In the genomic region with DNA sequence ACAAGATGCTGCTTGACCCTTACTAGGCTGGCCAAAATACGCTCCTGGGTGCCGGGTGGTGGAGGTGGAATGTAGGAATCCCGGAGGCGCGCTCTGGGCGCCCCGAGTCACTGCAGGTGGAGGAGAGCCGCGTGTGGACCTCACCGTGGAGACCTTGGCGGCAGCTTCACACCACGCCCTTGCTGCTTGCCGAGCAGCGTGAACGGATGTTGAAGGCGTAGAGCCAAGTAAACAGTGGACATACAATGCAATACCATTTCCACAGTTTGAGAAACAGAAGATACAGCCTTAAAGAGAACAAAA, we compare ENCODE assay signal across 8 cellular contexts. TPM values are rescaled to one million over a fixed set of nuclear protein-coding genes. Genes with fewer than 3 reads are reported as not detected.
A peak's percentile ranks its signal among the peaks of the same experiment; 100 is the strongest.
DNase-seq lines count a peak whose midpoint lies in the region; ATAC-seq and TF ChIP-seq lines count a peak whose summit lies in the region.

No MANE protein-coding gene starts in this region.

- peaks cover 39% of the 10 kb centered on the region for H3K27me3 Mint-ChIP-seq in mesothelial cell of epicardium (ENCODE audit: low read depth)

- peak overlapping the region; percentile 19 for H2AFZ ChIP-seq in ACC112 (ENCODE audit: low read length, unreplicated experiment)

- H3K27ac ChIP-seq in ACC112 (ENCODE audit: low read depth, low read length) (peak overlapping the region; percentile 61), thymus (ENCODE audit: low read depth) (no peak overlapping the region)
- no peak overlapping the region for H3K27ac ChIP-seq in effector memory CD4-positive, alpha-beta T cell (ENCODE audit: insufficient read depth, low read length, poor library complexity, severe bottlenecking)

- peaks cover 8% of the 10 kb centered on the region for H3K4me1 ChIP-seq in ACC112 (ENCODE audit: control insufficient read depth, insufficient read depth, low read length, unreplicated experiment)
- H3K4me1 ChIP-seq in effector memory CD4-positive, alpha-beta T cell (ENCODE audit: control insufficient read depth, insufficient read depth, low read length, poor library complexity, severe bottlenecking) = peaks cover 28% of the 10 kb centered on the region
- peaks cover 7% of the 10 kb centered on the region for H3K4me1 ChIP-seq in thymus (ENCODE audit: control insufficient read depth, insufficient read depth, low read length)

- H3K79me2 ChIP-seq in ACC112 (ENCODE audit: control insufficient read depth, insufficient read depth, low read length, unreplicated experiment) = peaks cover 8% of the 10 kb centered on the region

- H3K27ac Mint-ChIP-seq in mesothelial cell of epicardium = peak overlapping the region; percentile 36

- H3K4me3 Mint-ChIP-seq in mesothelial cell of epicardium = peak overlapping the region; percentile 75

- in situ Hi-C loops in GM13977 (cut with MboI; ENCODE audit: low pct_unique_long_range_greater_than_20kb, low sequenced_read_pairs, unreplicated experiment) = no loop called here

- no peaks in the 10 kb centered on the region for H3K9me3 ChIP-seq in effector memory CD4-positive, alpha-beta T cell (ENCODE audit: control insufficient read depth, low read length)
- no peaks in the 10 kb centered on the region for H3K9me3 ChIP-seq in thymus (ENCODE audit: control insufficient read depth)

- H3K4me3 ChIP-seq in ACC112 (ENCODE audit: low read depth, low read length) = peak overlapping the region; percentile 88
- peak overlapping the region; percentile 73 for H3K4me3 ChIP-seq in effector memory CD4-positive, alpha-beta T cell (ENCODE audit: insufficient read depth, low read depth, low read length, poor library complexity, severe bottlenecking)
- H3K4me3 ChIP-seq in thymus (ENCODE audit: low read length) = peak overlapping the region; percentile 56

- H3K27me3 ChIP-seq in ACC112 (ENCODE audit: insufficient read depth, low read length) = no peaks in the 10 kb centered on the region
- no peaks in the 10 kb centered on the region for H3K27me3 ChIP-seq in effector memory CD4-positive, alpha-beta T cell (replicated peaks; ENCODE audit: control insufficient read depth, insufficient read depth, low read length, poor library complexity, severe bottlenecking)
- no peaks in the 10 kb centered on the region for H3K27me3 ChIP-seq in thymus (ENCODE audit: control insufficient read depth, insufficient read depth)

- H3K36me3 Mint-ChIP-seq in mesothelial cell of epicardium = peaks cover 6% of the 10 kb centered on the region

- H3K4me1 Mint-ChIP-seq in mesothelial cell of epicardium = peaks cover 23% of the 10 kb centered on the region

- under 1% methylated on average over 16 of the region's 16 CpGs for WGBS in thymus

- ATAC-seq in GM19023 (IDR thresholded peaks at IDR 0.05; ENCODE audit: unreplicated experiment) = peak; percentile 51

- peaks cover 2% of the 10 kb centered on the region for H3K9me3 Mint-ChIP-seq in mesothelial cell of epicardium

- H3K36me3 ChIP-seq in ACC112 (ENCODE audit: insufficient read depth, low read length) (peaks cover 12% of the 10 kb centered on the region), thymus (ENCODE audit: control insufficient read depth, insufficient read depth) (peaks cover 4% of the 10 kb centered on the region)
- no peaks in the 10 kb centered on the region for H3K36me3 ChIP-seq in effector memory CD4-positive, alpha-beta T cell (ENCODE audit: control insufficient read depth, insufficient read depth, low read length)

- TF ChIP-seq CTCF in mesothelial cell of epicardium (IDR thresholded peaks at IDR 0.05; ENCODE audit: unreplicated experiment) (no peak), GM13977 (IDR thresholded peaks at IDR 0.05; ENCODE audit: extremely low read depth, insufficient read depth, missing control alignments) (no peak)

- peak; percentile 30 for DNase-seq in M059J (ENCODE audit: low read depth)
- peak; percentile 13 for DNase-seq in activated CD4-positive, alpha-beta T cell treated with anti-CD3 and anti-CD28 coated beads, Interleukin-2, amount 50 U/mL, for 1 hour
- DNase-seq in effector memory CD4-positive, alpha-beta T cell = peak in 2 of 3 donors; percentile 3 to 21
- DNase-seq in mesothelial cell of epicardium (ENCODE audit: low spot score in 2 of 2, unreplicated experiment in 2 of 2) = peak in 1 of 2 experiments; percentile 48
- DNase-seq in GM13977 (ENCODE audit: low spot score) = no peak

RNA-seq across cellular contexts. Expression of a gene that starts 1.3 kb away (rescaled TPM):
- total RNA-seq in M059J (2014; rRNA removed; shearing (Covaris generic)) = 0.49 and 0.52 TPM in 2 replicates
- total RNA-seq in mesothelial cell of epicardium = 4.8 to 5.6 TPM (median 4.9 TPM) in 3 replicates
- 0.37 TPM for polyA plus RNA-seq in thymus

RNA-seq across cellular contexts. Expression of a gene that starts 35.6 kb away (rescaled TPM):
- total RNA-seq in M059J (2014; rRNA removed; shearing (Covaris generic)) = not detected in 2 replicates
- total RNA-seq in mesothelial cell of epicardium = 2.0 to 3.0 TPM (median 2.1 TPM) in 3 replicates
- polyA plus RNA-seq in thymus = 0.32 TPM
